Comparison of ENCODE assay signal across 1 cellular context in the genomic region with DNA sequence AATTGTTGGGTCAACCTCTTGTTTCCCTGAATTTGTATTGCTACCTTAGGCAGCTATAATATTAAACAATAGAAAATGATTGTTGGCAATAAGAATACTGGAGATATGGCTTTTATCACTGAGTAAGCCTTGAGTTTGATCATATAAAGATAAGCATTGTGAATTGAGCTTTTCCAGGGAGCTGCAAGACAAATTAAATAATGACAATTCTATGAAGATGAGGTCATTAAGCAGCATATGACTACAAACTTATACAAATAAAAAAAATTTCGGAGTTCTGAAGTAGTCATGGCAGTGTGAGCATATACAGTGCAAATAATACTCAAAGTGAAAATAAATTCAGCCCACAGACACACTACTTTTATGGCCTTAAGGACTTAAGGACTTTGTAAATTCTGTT.
TF ChIP-seq lines count a peak whose summit lies in the region.

No MANE protein-coding gene starts in this region.

TF ChIP-seq in SK-N-SH, 30 proteins besides CTCF, POLR2A, EP300 and RAD21 (continued from another document):
- TF ChIP-seq, protein P1, sequence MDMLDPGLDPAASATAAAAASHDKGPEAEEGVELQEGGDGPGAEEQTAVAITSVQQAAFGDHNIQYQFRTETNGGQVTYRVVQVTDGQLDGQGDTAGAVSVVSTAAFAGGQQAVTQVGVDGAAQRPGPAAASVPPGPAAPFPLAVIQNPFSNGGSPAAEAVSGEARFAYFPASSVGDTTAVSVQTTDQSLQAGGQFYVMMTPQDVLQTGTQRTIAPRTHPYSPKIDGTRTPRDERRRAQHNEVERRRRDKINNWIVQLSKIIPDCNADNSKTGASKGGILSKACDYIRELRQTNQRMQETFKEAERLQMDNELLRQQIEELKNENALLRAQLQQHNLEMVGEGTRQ (IDR thresholded peaks at IDR 0.05; ENCODE audit: borderline replicate concordance, low read depth, low read length) = no peak
- TF ChIP-seq FOXJ3 (CRISPR knock-in tag; IDR thresholded peaks at IDR 0.05) = no peak
- no peak for TF ChIP-seq YY1 (IDR thresholded peaks at IDR 0.05; ENCODE audit: low read depth)
- TF ChIP-seq RCOR1 (IDR thresholded peaks at IDR 0.05; ENCODE audit: low read length) = no peak
- TF ChIP-seq, protein P2, sequence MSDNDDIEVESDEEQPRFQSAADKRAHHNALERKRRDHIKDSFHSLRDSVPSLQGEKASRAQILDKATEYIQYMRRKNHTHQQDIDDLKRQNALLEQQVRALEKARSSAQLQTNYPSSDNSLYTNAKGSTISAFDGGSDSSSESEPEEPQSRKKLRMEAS (IDR thresholded peaks at IDR 0.05; ENCODE audit: low read depth) = no peak
- TF ChIP-seq, protein P3, sequence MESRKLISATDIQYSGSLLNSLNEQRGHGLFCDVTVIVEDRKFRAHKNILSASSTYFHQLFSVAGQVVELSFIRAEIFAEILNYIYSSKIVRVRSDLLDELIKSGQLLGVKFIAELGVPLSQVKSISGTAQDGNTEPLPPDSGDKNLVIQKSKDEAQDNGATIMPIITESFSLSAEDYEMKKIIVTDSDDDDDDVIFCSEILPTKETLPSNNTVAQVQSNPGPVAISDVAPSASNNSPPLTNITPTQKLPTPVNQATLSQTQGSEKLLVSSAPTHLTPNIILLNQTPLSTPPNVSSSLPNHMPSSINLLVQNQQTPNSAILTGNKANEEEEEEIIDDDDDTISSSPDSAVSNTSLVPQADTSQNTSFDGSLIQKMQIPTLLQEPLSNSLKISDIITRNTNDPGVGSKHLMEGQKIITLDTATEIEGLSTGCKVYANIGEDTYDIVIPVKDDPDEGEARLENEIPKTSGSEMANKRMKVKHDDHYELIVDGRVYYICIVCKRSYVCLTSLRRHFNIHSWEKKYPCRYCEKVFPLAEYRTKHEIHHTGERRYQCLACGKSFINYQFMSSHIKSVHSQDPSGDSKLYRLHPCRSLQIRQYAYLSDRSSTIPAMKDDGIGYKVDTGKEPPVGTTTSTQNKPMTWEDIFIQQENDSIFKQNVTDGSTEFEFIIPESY (IDR thresholded peaks at IDR 0.05; ENCODE audit: borderline replicate concordance, low read depth) = no peak
- TF ChIP-seq, protein P4, sequence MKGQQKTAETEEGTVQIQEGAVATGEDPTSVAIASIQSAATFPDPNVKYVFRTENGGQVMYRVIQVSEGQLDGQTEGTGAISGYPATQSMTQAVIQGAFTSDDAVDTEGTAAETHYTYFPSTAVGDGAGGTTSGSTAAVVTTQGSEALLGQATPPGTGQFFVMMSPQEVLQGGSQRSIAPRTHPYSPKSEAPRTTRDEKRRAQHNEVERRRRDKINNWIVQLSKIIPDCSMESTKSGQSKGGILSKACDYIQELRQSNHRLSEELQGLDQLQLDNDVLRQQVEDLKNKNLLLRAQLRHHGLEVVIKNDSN (IDR thresholded peaks at IDR 0.05; ENCODE audit: borderline replicate concordance, low read depth) = no peak
- no peak for TF ChIP-seq TAF1 (IDR thresholded peaks at IDR 0.05; ENCODE audit: borderline replicate concordance, low read depth, low read length)
- no peak for TF ChIP-seq SMC3 (IDR thresholded peaks at IDR 0.05; ENCODE audit: low read depth, low read length)
